In genomic region chr12:114687269-114687605, GRCh38 we compare ENCODE assay signal across 24 cellular contexts. TPM values are rescaled to one million over a fixed set of nuclear protein-coding genes. Genes with fewer than 3 reads are reported as not detected.
DNase-seq lines count a peak whose midpoint lies in the region; ATAC-seq, FAIRE-seq and TF ChIP-seq lines count a peak whose summit lies in the region.
"Had no signal": no experiment of that assay in that cellular context is flagged by ENCODE, and none has a peak within 500 bp of the region (broad histone marks: within the 10 kb centered on the region; RNA-seq: fewer than 3 reads in every experiment).

No MANE protein-coding gene starts in this region.

- H3K36me3 Mint-ChIP-seq in nephron (ENCODE audit: low read depth) = no peaks in the 10 kb centered on the region
- no peaks in the 10 kb centered on the region for H3K36me3 Mint-ChIP-seq in CD4-positive, alpha-beta memory T cell

- peaks cover 68% of the 10 kb centered on the region for H3K4me1 Mint-ChIP-seq in nephron
- H3K4me1 Mint-ChIP-seq in CD4-positive, alpha-beta memory T cell = peaks cover 16 to 47% (median 29%) of the 10 kb centered on the region in 4 donors

- H3K36me3 ChIP-seq in HUES48 (ENCODE audit: control insufficient read depth, insufficient read depth, low read length) = no peaks in the 10 kb centered on the region
- H3K36me3 ChIP-seq in endothelial cell of umbilical vein (ENCODE audit: control insufficient read depth in 2 of 2, extremely low read depth in 1 of 2, insufficient read depth in 2 of 2, low read length in 2 of 2) = no peaks in the 10 kb centered on the region
- no peaks in the 10 kb centered on the region for H3K36me3 ChIP-seq in thoracic aorta
- no peaks in the 10 kb centered on the region for H3K36me3 ChIP-seq in CD4-positive, alpha-beta memory T cell (ENCODE audit: insufficient read depth, low read length)
- H3K36me3 ChIP-seq: upper lobe of left lung, WERI-Rb-1 had no signal

- dilution Hi-C loops in endothelial cell of umbilical vein (cut with MboI; ENCODE audit: extremely low pct_ligation_motif_present, low sequenced_read_pairs) = no loop called here

- H3K27ac ChIP-seq in HUES48 (ENCODE audit: low read depth, low read length) (peak overlapping the region; percentile 67), endothelial cell of umbilical vein (ENCODE audit: insufficient read depth, low read depth, low read length) (no peak overlapping the region), thoracic aorta (no peak overlapping the region)
- no peak overlapping the region for H3K27ac ChIP-seq in CD4-positive, alpha-beta memory T cell (ENCODE audit: low read depth, low read length)
- H3K27ac ChIP-seq: dorsolateral prefrontal cortex, WERI-Rb-1 had no signal

- TF ChIP-seq CTCF in endothelial cell of umbilical vein (IDR thresholded peaks at IDR 0.05; ENCODE audit: extremely low read depth in 1 of 2, insufficient read depth in 1 of 2, low read depth in 1 of 2, low read length in 2 of 2) (no peak), nephron (IDR thresholded peaks at IDR 0.05; ENCODE audit: unreplicated experiment in 3 of 3) (no peak), thoracic aorta (IDR thresholded peaks at IDR 0.05) (no peak)

- H3K4me1 ChIP-seq in HUES48 (ENCODE audit: control insufficient read depth, insufficient read depth, low read length) (peaks cover 49% of the 10 kb centered on the region), endothelial cell of umbilical vein (ENCODE audit: control insufficient read depth, extremely low read depth, insufficient read depth, low read length) (no peaks in the 10 kb centered on the region), thoracic aorta (ENCODE audit: control insufficient read depth in 1 of 2, low read depth in 2 of 2) (peaks cover 4 to 15% of the 10 kb centered on the region in 2 donors)
- H3K4me1 ChIP-seq in CD4-positive, alpha-beta memory T cell (ENCODE audit: insufficient read depth, low read length) = peaks cover 8% of the 10 kb centered on the region

- CTCF ChIA-PET in endothelial cell of umbilical vein (lab: Charles Lee) = interaction anchor here (1.2 kb wide), 1 partner anchor 16 kb away, joined by 3 read pairs; no protein-coding TSS in a partner anchor
- CTCF ChIA-PET in CD4-positive, alpha-beta memory T cell (lab: Charles Lee; ENCODE audit: partially characterized antibody) = no interaction called here

- peak overlapping the region; percentile 97 to 98 (median 97) for H3K27ac Mint-ChIP-seq in nephron
- H3K27ac Mint-ChIP-seq in CD4-positive, alpha-beta memory T cell = no peak overlapping the region
- H3K27ac Mint-ChIP-seq: activated CD4-positive, alpha-beta T cell treated with anti-CD3 and anti-CD28 coated beads, Interleukin-2, amount 10 ng/mL, durations not matched to agents 7 days and 5 days; activated naive CD8-positive, alpha-beta T cell treated with anti-CD3 and anti-CD28 coated beads, Interleukin-2, amount 50 U/mL, for 24 hours; CD14-positive monocyte had no signal

- H3K27me3 Mint-ChIP-seq in nephron (ENCODE audit: low read depth) = peaks cover 93% of the 10 kb centered on the region
- peaks cover 62 to 81% of the 10 kb centered on the region in 2 donors for H3K27me3 Mint-ChIP-seq in CD4-positive, alpha-beta memory T cell

- no peaks in the 10 kb centered on the region for H3K9me1 ChIP-seq in endothelial cell of umbilical vein (replicated peaks; ENCODE audit: control insufficient read depth, extremely low read depth, insufficient read depth, low read length)

- H3K4me3 Mint-ChIP-seq in nephron = peak overlapping the region; percentile 90 to 92 (median 91)
- H3K4me3 Mint-ChIP-seq in CD4-positive, alpha-beta memory T cell = no peak overlapping the region
- H3K4me3 Mint-ChIP-seq: activated CD4-positive, alpha-beta T cell treated with anti-CD3 and anti-CD28 coated beads, Interleukin-2, amount 10 ng/mL, durations not matched to agents 7 days and 5 days; activated naive CD8-positive, alpha-beta T cell treated with anti-CD3 and anti-CD28 coated beads, Interleukin-2, amount 50 U/mL, for 24 hours; activated T-cell treated with anti-CD3 and anti-CD28 coated beads, Interleukin-2, amount 50 U/mL, for 4 hours had no signal

- H2AFZ ChIP-seq in endothelial cell of umbilical vein (ENCODE audit: low read depth, low read length) = no peak overlapping the region

- ATAC-seq in thoracic aorta (ENCODE audit: insufficient number of reproducible peaks, low FRiP score, low read depth) (no peak), HG02610 (IDR thresholded peaks at IDR 0.05; ENCODE audit: unreplicated experiment) (no peak)
- ATAC-seq: activated naive CD8-positive, alpha-beta T cell treated with anti-CD3 and anti-CD28 coated beads, Interleukin-2, amount 50 U/mL, for 24 hours; activated T-cell treated with anti-CD3 and anti-CD28 coated beads, Interleukin-2, amount 50 U/mL, for 4 hours had no signal

- DNase-seq in endothelial cell of umbilical vein (ENCODE audit: low read depth, low spot score) = no peak
- DNase-seq in thoracic aorta (ENCODE audit: low spot score) = no peak
- DNase-seq in activated CD4-positive, alpha-beta T cell treated with anti-CD3 and anti-CD28 coated beads for 1 hour = no peak
- DNase-seq in CD4-positive, alpha-beta memory T cell = no peak
- DNase-seq in epidermal melanocyte (ENCODE audit: insufficient read length, low spot score) = no peak
- DNase-seq: activated CD4-positive, alpha-beta T cell treated with anti-CD3 and anti-CD28 coated beads, Interleukin-2, amount 10 ng/mL, durations not matched to agents 7 days and 5 days; activated gamma-delta T cell treated with Interleukin-2 at 50 U/mL for 16 hours; activated naive CD8-positive, alpha-beta T cell treated with anti-CD3 and anti-CD28 coated beads, Interleukin-2, amount 50 U/mL, for 24 hours; activated T-cell treated with anti-CD3 and anti-CD28 coated beads, Interleukin-2, amount 50 U/mL, for 4 hours; cerebellar nuclear complex; dorsolateral prefrontal cortex; head of caudate nucleus; NCI-H1092 treated with DMSO at 0.1 percent for 48 hours; NCI-H2029; NCI-H526 treated with DMSO at 0.1 percent for 48 hours; SHP77 treated with DMSO at 0.1 percent for 48 hours; stimulated activated CD4-positive, alpha-beta T cell treated with anti-CD3 and anti-CD28 coated beads, Interleukin-2, amount 100 ng/mL, for 24 hours; upper lobe of left lung; WERI-Rb-1 had no signal

- H3K9ac ChIP-seq in HUES48 (ENCODE audit: low read depth, low read length) = no peak overlapping the region
- H3K9ac ChIP-seq in endothelial cell of umbilical vein (replicated peaks; ENCODE audit: extremely low read depth, insufficient read depth, low read length) = no peak overlapping the region

- no peaks in the 10 kb centered on the region for H4K20me1 ChIP-seq in endothelial cell of umbilical vein (replicated peaks; ENCODE audit: control insufficient read depth, extremely low read depth, insufficient read depth, low read length)

- no peak for FAIRE-seq in endothelial cell of umbilical vein (lab: Jason Lieb, UNC)
- FAIRE-seq: GM12891 had no signal

- intact Hi-C loops in endothelial cell of umbilical vein (cut with micrococcal nuclease) = loop anchor here (10.0 kb wide), 1 partner anchor 668 kb away; no protein-coding TSS in a partner anchor
- intact Hi-C loops in CD4-positive, alpha-beta memory T cell (cut with micrococcal nuclease) = no loop called here

- H3K9me3 ChIP-seq in HUES48 (ENCODE audit: control insufficient read depth, insufficient read depth, low read length) (no peaks in the 10 kb centered on the region), endothelial cell of umbilical vein (replicated peaks; ENCODE audit: control insufficient read depth, insufficient read depth, low read length) (no peaks in the 10 kb centered on the region), thoracic aorta (no peaks in the 10 kb centered on the region)
- no peaks in the 10 kb centered on the region for H3K9me3 ChIP-seq in CD4-positive, alpha-beta memory T cell (ENCODE audit: control insufficient read depth in 1 of 2, low read length in 2 of 2)
- H3K9me3 ChIP-seq: upper lobe of left lung had no signal

- TF ChIP-seq POLR2A in endothelial cell of umbilical vein (IDR thresholded peaks at IDR 0.05; ENCODE audit: low read depth, low read length) = no peak

- H3K9me3 Mint-ChIP-seq in nephron = no peaks in the 10 kb centered on the region
- peaks cover 0 to 19% (median 8%) of the 10 kb centered on the region in 8 donors for H3K9me3 Mint-ChIP-seq in CD4-positive, alpha-beta memory T cell
- H3K9me3 Mint-ChIP-seq: activated CD4-positive, alpha-beta T cell treated with anti-CD3 and anti-CD28 coated beads, Interleukin-2, amount 10 ng/mL, durations not matched to agents 7 days and 5 days; activated naive CD8-positive, alpha-beta T cell treated with anti-CD3 and anti-CD28 coated beads, Interleukin-2, amount 50 U/mL, for 24 hours; activated T-cell treated with anti-CD3 and anti-CD28 coated beads, Interleukin-2, amount 50 U/mL, for 4 hours had no signal

- H3K79me2 ChIP-seq in endothelial cell of umbilical vein (ENCODE audit: control insufficient read depth, insufficient read depth, low read length) = no peaks in the 10 kb centered on the region

- no peak overlapping the region for H3K4me2 ChIP-seq in endothelial cell of umbilical vein (ENCODE audit: insufficient read depth, low read length)

- H3K4me3 ChIP-seq in HUES48 (ENCODE audit: low read depth, low read length) = no peak overlapping the region
- H3K4me3 ChIP-seq in endothelial cell of umbilical vein (replicated peaks in 1 of 3; ENCODE audit: insufficient read depth in 1 of 3, low read depth in 1 of 3, low read length in 3 of 3) = no peak overlapping the region
- peak overlapping the region; percentile 9 for H3K4me3 ChIP-seq in thoracic aorta
- H3K4me3 ChIP-seq in CD4-positive, alpha-beta memory T cell (ENCODE audit: low read length in 2 of 2) = no peak overlapping the region
- H3K4me3 ChIP-seq: upper lobe of left lung had no signal

- no TSS peak for BruUV-seq in endothelial cell of umbilical vein (replicated peaks; lab: Mats Ljungman, UMichigan)

- H3K27me3 ChIP-seq in HUES48 (ENCODE audit: control insufficient read depth, insufficient read depth, low read length) = peaks cover 97% of the 10 kb centered on the region
- H3K27me3 ChIP-seq in endothelial cell of umbilical vein (ENCODE audit: control insufficient read depth in 2 of 2, insufficient read depth in 2 of 2, low read length in 2 of 2) = peaks cover 61 to 68% of the 10 kb centered on the region in 2 experiments
- peaks cover 25% of the 10 kb centered on the region for H3K27me3 ChIP-seq in thoracic aorta (replicated peaks; ENCODE audit: insufficient read depth)
- H3K27me3 ChIP-seq in CD4-positive, alpha-beta memory T cell (ENCODE audit: insufficient read depth, low read length) = peaks cover 58% of the 10 kb centered on the region

- POLR2A ChIA-PET in endothelial cell of umbilical vein (lab: Charles Lee) = no interaction called here
- POLR2A ChIA-PET in CD4-positive, alpha-beta memory T cell (lab: Charles Lee; ENCODE audit: partially characterized antibody) = no interaction called here

RNA-seq across cellular contexts. Expression of gene TBX3, which starts 3.3 kb away (rescaled TPM):
- total RNA-seq in endothelial cell of umbilical vein = 1.1 and 2.0 TPM in 2 replicates
- 0.43 and 0.52 TPM in 2 replicates for polyA plus RNA-seq in endothelial cell of umbilical vein
- polyA plus RNA-seq in endothelial cell of umbilical vein (2011; cell fraction: cytosol; rRNA removed) = 0.10 and 0.30 TPM in 2 replicates
- 1.1 and 1.2 TPM in 2 replicates for polyA plus RNA-seq in endothelial cell of umbilical vein (2011; cell fraction: nucleus; rRNA removed)
- 0.11 and 0.14 TPM in 2 replicates for polyA plus RNA-seq in endothelial cell of umbilical vein (2012)
- 0.36 and 0.68 TPM in 2 replicates for polyA minus RNA-seq in endothelial cell of umbilical vein
- polyA minus RNA-seq in endothelial cell of umbilical vein (2011; cell fraction: cytosol; rRNA and poly(A)+ RNA removed) = 49.4 TPM
- 0.77 and 1.5 TPM in 2 replicates for polyA minus RNA-seq in endothelial cell of umbilical vein (2011; cell fraction: nucleus; rRNA and poly(A)+ RNA removed)
- 1 to 10 TPM in 1 of 2 donors, under 1 TPM in 1; 0.81 to 3.5 TPM for total RNA-seq in thoracic aorta
- not detected for total RNA-seq in CD4-positive, alpha-beta memory T cell
- not detected for polyA plus RNA-seq in CD4-positive, alpha-beta memory T cell
- total RNA-seq: activated CD4-positive, alpha-beta T cell treated with anti-CD3 and anti-CD28 coated beads, Interleukin-2, amount 10 ng/mL, durations not matched to agents 7 days and 5 days had no signal

Comparison
In these comparisons a context has a peak if more than half of its experiments do, and no peak if none do; other contexts are left out.
1. H3K27ac Mint-ChIP-seq: peak in nephron (3 of 3); none in CD4-positive, alpha-beta memory T cell (0 of 7).
2. H3K4me3 Mint-ChIP-seq: peak in nephron (3 of 3); none in CD4-positive, alpha-beta memory T cell (0 of 8).